Comparison of ENCODE assay signal across 8 cellular contexts in the genomic region with DNA sequence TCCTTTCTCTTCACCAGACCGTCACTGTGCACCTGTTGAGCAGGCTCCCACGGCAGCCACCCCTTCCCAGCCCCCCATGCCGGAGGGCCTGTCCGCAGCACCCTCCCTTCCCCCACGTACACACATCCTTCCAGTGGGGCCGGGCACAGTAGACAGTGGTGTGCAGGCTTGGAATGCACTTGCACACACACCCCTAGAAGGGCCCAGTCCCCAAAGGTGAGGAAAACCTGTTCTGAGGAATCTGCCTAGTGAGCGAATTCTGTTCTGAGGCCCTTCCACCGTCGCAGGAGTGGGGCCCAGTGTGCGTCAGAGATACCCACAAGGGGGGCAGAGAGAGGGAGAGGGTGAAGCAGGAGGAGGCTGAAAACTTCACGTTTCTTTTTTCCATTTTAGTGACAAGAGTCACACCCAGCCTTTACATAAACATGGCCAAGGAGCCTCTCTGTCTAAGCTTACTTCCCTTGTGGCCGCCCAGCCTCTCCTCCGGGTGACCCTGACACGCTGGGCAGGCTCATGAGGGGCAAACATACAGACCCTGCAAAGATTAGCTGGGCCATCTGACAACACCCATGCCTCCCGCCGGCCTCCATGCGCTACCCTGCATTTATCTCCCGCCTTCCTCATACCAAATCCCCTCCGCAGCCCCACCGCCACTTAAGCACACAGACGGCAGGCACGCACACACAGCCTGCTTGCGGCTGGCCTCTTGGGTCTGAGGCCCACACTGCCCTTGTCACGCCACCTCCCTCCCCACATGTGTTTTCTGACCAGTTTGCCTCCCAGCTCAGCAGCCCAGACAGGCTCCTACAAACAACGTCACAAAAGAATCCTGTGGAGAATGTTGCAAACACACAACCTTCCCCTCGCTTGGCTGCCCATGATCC. TPM values are rescaled to one million over a fixed set of nuclear protein-coding genes. Genes with fewer than 3 reads are reported as not detected.
DNase-seq lines count a peak whose midpoint lies in the region; ATAC-seq and TF ChIP-seq lines count a peak whose summit lies in the region.

No MANE protein-coding gene starts in this region.

- H3K9me3 Mint-ChIP-seq in activated T-cell treated with anti-CD3 and anti-CD28 coated beads, Interleukin-2, amount 50 U/mL, for 72 hours, result no peaks in the 10 kb centered on the region

- ATAC-seq in activated T-cell treated with anti-CD3 and anti-CD28 coated beads, Interleukin-2, amount 50 U/mL, for 72 hours (replicated peaks in 1 of 2), result no peak
- no peak for ATAC-seq in GM21723 (IDR thresholded peaks at IDR 0.05; ENCODE audit: unreplicated experiment)
- no peak for ATAC-seq in HG02970 (IDR thresholded peaks at IDR 0.05; ENCODE audit: low FRiP score, unreplicated experiment)

- H3K27ac Mint-ChIP-seq in activated T-cell treated with anti-CD3 and anti-CD28 coated beads, Interleukin-2, amount 50 U/mL, for 72 hours, result peak overlapping the region; percentile 87

- H3K79me2 ChIP-seq in neural cell (replicated peaks; ENCODE audit: insufficient read depth, low read length), result peaks cover 53% of the 10 kb centered on the region

- H3K4me2 ChIP-seq in neural cell (ENCODE audit: low read length), result peak overlapping the region; percentile 94

- H3K4me3 ChIP-seq in fibroblast of the aortic adventitia (ENCODE audit: low read depth, low read length), result peak overlapping the region; percentile 87
- peak overlapping the region; percentile 91 for H3K4me3 ChIP-seq in neural cell (ENCODE audit: low read length)

- peak overlapping the region; percentile 97 for H3K27ac ChIP-seq in neural cell (ENCODE audit: low read length)

- H3K9me3 ChIP-seq in neural cell (ENCODE audit: low read length), result no peaks in the 10 kb centered on the region

- H4K20me1 ChIP-seq in neural cell (ENCODE audit: insufficient read depth), result no peaks in the 10 kb centered on the region

- no peak for TF ChIP-seq RAD21 in neural cell (conservative IDR thresholded peaks at IDR 0.05)

- no peaks in the 10 kb centered on the region for H3K36me3 ChIP-seq in neural cell (ENCODE audit: insufficient read depth, low read length)

- DNase-seq in stimulated activated CD4-positive, alpha-beta T cell treated with anti-CD3 and anti-CD28 coated beads, Interleukin-15, amount 100 ng/mL, for 24 hours, result peak; percentile 45
- no peak for DNase-seq in stimulated activated CD4-positive, alpha-beta T cell treated with anti-CD3 and anti-CD28 coated beads, Interleukin-2, amount 100 ng/mL, for 48 hours
- no peak for DNase-seq in activated T-cell treated with anti-CD3 and anti-CD28 coated beads, Interleukin-2, amount 50 U/mL, for 72 hours
- peak; percentile 88 for DNase-seq in fibroblast of the aortic adventitia (ENCODE audit: low read depth)
- DNase-seq in UCSD-AML1 (lab: John Stamatoyannopoulos, UW; ENCODE audit: unreplicated experiment), result no peak

- H3K4me3 Mint-ChIP-seq in activated T-cell treated with anti-CD3 and anti-CD28 coated beads, Interleukin-2, amount 50 U/mL, for 72 hours, result peak overlapping the region; percentile 84 to 92

- no peaks in the 10 kb centered on the region for H3F3A ChIP-seq in neural cell (ENCODE audit: insufficient read depth, low read length, poor library complexity, severe bottlenecking)

- no peaks in the 10 kb centered on the region for H3K27me3 Mint-ChIP-seq in activated T-cell treated with anti-CD3 and anti-CD28 coated beads, Interleukin-2, amount 50 U/mL, for 72 hours (ENCODE audit: low read depth)

- H2AFZ ChIP-seq in neural cell (ENCODE audit: low read depth, low read length), result no peak overlapping the region

- H3K27me3 ChIP-seq in neural cell (ENCODE audit: insufficient read depth, low read depth, low read length), result no peaks in the 10 kb centered on the region

- TF ChIP-seq CTCF in fibroblast of the aortic adventitia (IDR thresholded peaks at IDR 0.05; ENCODE audit: insufficient read depth, low read length) (no peak), neural cell (IDR thresholded peaks at IDR 0.05; ENCODE audit: poor library complexity, severe bottlenecking) (no peak)

- H3K9ac ChIP-seq in neural cell (ENCODE audit: low read length), result peak overlapping the region; percentile 98

- no peaks in the 10 kb centered on the region for H3K9me2 ChIP-seq in neural cell (ENCODE audit: insufficient read depth, low read length)

- H3K4me1 Mint-ChIP-seq in activated T-cell treated with anti-CD3 and anti-CD28 coated beads, Interleukin-2, amount 50 U/mL, for 72 hours (ENCODE audit: low read depth), result peaks cover 64% of the 10 kb centered on the region

- no peak for TF ChIP-seq EP300 in neural cell (conservative IDR thresholded peaks at IDR 0.05; ENCODE audit: poor library complexity, severe bottlenecking)

- peaks cover 0 to 3% of the 10 kb centered on the region in 2 donors for H3K36me3 Mint-ChIP-seq in activated T-cell treated with anti-CD3 and anti-CD28 coated beads, Interleukin-2, amount 50 U/mL, for 72 hours (ENCODE audit: insufficient read depth in 2 of 2)

TF ChIP-seq in neural cell, 6 proteins besides CTCF, POLR2A, EP300 and RAD21:
- TF ChIP-seq EZH2 (IDR thresholded peaks at IDR 0.05; ENCODE audit: borderline replicate concordance, insufficient read depth, low read length, poor library complexity, severe bottlenecking) (no peak), POLR2AphosphoS5 (IDR thresholded peaks at IDR 0.05) (peak; percentile 30)
TF ChIP-seq in neural cell: peak in this region for 1.

RNA-seq across cellular contexts. Expression of a gene that starts 1.8 kb away (rescaled TPM):
- total RNA-seq in activated T-cell treated with anti-CD3 and anti-CD28 coated beads, Interleukin-2, amount 50 U/mL, for 72 hours, result 10 to 100 TPM; 28.5 to 29.0 TPM
- total RNA-seq in fibroblast of the aortic adventitia (ENCODE audit: low replicate concordance), result 37.4 and 45.5 TPM in 2 replicates
- polyA plus RNA-seq in neural cell, result 8.0 and 9.2 TPM in 2 replicates
- polyA minus RNA-seq in neural cell, result 19.2 and 20.3 TPM in 2 replicates

RNA-seq across cellular contexts. Expression of a gene that starts 3.6 kb away (rescaled TPM):
- under 1 TPM in 1 of 2 donors, not detected in 1; 0.25 TPM for total RNA-seq in activated T-cell treated with anti-CD3 and anti-CD28 coated beads, Interleukin-2, amount 50 U/mL, for 72 hours
- not detected in 2 replicates for total RNA-seq in fibroblast of the aortic adventitia (ENCODE audit: low replicate concordance)
- not detected in 2 replicates for polyA plus RNA-seq in neural cell
- polyA minus RNA-seq in neural cell, result not detected in 2 replicates

RNA-seq across cellular contexts. Expression of a gene that starts 6.5 kb away (rescaled TPM):
- 100 to 1,000 TPM; 211 to 249 TPM for total RNA-seq in activated T-cell treated with anti-CD3 and anti-CD28 coated beads, Interleukin-2, amount 50 U/mL, for 72 hours
- 72.9 and 74.1 TPM in 2 replicates for total RNA-seq in fibroblast of the aortic adventitia (ENCODE audit: low replicate concordance)
- 9.1 and 22.6 TPM in 2 replicates for polyA plus RNA-seq in neural cell
- polyA minus RNA-seq in neural cell, result 84.6 and 86.7 TPM in 2 replicates

RNA-seq across cellular contexts. Expression of a gene that starts 32.8 kb away (rescaled TPM):
- total RNA-seq in activated T-cell treated with anti-CD3 and anti-CD28 coated beads, Interleukin-2, amount 50 U/mL, for 72 hours, result 10 to 100 TPM; 25.5 to 26.8 TPM
- 4.7 and 6.1 TPM in 2 replicates for total RNA-seq in fibroblast of the aortic adventitia (ENCODE audit: low replicate concordance)
- 17.9 and 18.2 TPM in 2 replicates for polyA plus RNA-seq in neural cell
- 8.8 and 10.3 TPM in 2 replicates for polyA minus RNA-seq in neural cell

RNA-seq across cellular contexts. Expression of a gene that starts 38.3 kb away (rescaled TPM):
- total RNA-seq in activated T-cell treated with anti-CD3 and anti-CD28 coated beads, Interleukin-2, amount 50 U/mL, for 72 hours, result 1 to 10 TPM; 4.9 to 5.3 TPM
- total RNA-seq in fibroblast of the aortic adventitia (ENCODE audit: low replicate concordance), result 0.36 and 1.7 TPM in 2 replicates
- polyA plus RNA-seq in neural cell, result 15.8 and 16.4 TPM in 2 replicates
- 16.1 and 16.8 TPM in 2 replicates for polyA minus RNA-seq in neural cell

Comparison
In these comparisons a context has a peak if more than half of its experiments do, and no peak if none do; other contexts are left out.
1. DNase-seq: peak in stimulated activated CD4-positive, alpha-beta T cell treated with anti-CD3 and anti-CD28 coated beads, Interleukin-15, amount 100 ng/mL, for 24 hours (single experiment) and fibroblast of the aortic adventitia (single experiment); none in stimulated activated CD4-positive, alpha-beta T cell treated with anti-CD3 and anti-CD28 coated beads, Interleukin-2, amount 100 ng/mL, for 48 hours (0 of 2), activated T-cell treated with anti-CD3 and anti-CD28 coated beads, Interleukin-2, amount 50 U/mL, for 72 hours (0 of 2) and UCSD-AML1 (single experiment).